Comparison of ENCODE assay signal across 20 cellular contexts in genomic region chr10:7486533-7486932, GRCh38.
DNase-seq lines count a peak whose midpoint lies in the region; TF ChIP-seq lines count a peak whose summit lies in the region.
"Had no signal": no experiment of that assay in that cellular context is flagged by ENCODE, and none has a peak within 500 bp of the region (broad histone marks: within the 10 kb centered on the region; RNA-seq: fewer than 3 reads in every experiment).

No MANE protein-coding gene starts in this region.

- peaks cover 3% of the 10 kb centered on the region for H3K27me3 Mint-ChIP-seq in T-helper 2 cell treated with Interferon-gamma antibody and Interleukin-4, amounts not matched to agents 5 μg/mL and 100 μg/mL, for 36 hours (ENCODE audit: low read depth)
- peaks cover 2% of the 10 kb centered on the region for H3K27me3 Mint-ChIP-seq in activated T-helper 1 cell treated with anti-CD3 and anti-CD28 coated beads, Interleukin-12 subunit alpha, Interleukin-12 subunit beta, Interleukin-2, Interleukin-4 antibody, amounts not matched to agents 30 ng/mL and 10 ng/mL and 1 ng/mL, durations not matched to agents 14 hours and 24 hours and 36 hours (ENCODE audit: insufficient read depth)

- H3K4me3 ChIP-seq in BLaER1 (no peak overlapping the region), Karpas-422 (ENCODE audit: low read length) (peak overlapping the region; percentile 59), SU-DHL-6 (ENCODE audit: insufficient read depth, low read length, poor library complexity, severe bottlenecking) (no peak overlapping the region), breast epithelium (no peak overlapping the region)
- H3K4me3 ChIP-seq: GM23338 had no signal

- H3K27ac ChIP-seq in BLaER1: no peak overlapping the region
- peak overlapping the region; percentile 99 for H3K27ac ChIP-seq in Karpas-422 (ENCODE audit: low read length)
- H3K27ac ChIP-seq in SU-DHL-6 (ENCODE audit: low read depth, low read length): no peak overlapping the region
- H3K27ac ChIP-seq in breast epithelium: no peak overlapping the region
- H3K27ac ChIP-seq: C4-2B, HL-60, RWPE1 had no signal

- no peaks in the 10 kb centered on the region for H3K27me3 ChIP-seq in BLaER1
- no peaks in the 10 kb centered on the region for H3K27me3 ChIP-seq in Karpas-422 (ENCODE audit: low read length)
- H3K27me3 ChIP-seq in SU-DHL-6 (ENCODE audit: low read length): no peaks in the 10 kb centered on the region
- H3K27me3 ChIP-seq in breast epithelium: no peaks in the 10 kb centered on the region

- intact Hi-C loops in activated T-helper 1 cell treated with anti-CD3 and anti-CD28 coated beads, Interleukin-12 subunit alpha, Interleukin-12 subunit beta, Interleukin-2, Interleukin-4 antibody, amounts not matched to agents 30 ng/mL and 10 ng/mL and 1 ng/mL, durations not matched to agents 14 hours and 24 hours and 36 hours (cut with micrococcal nuclease): loop anchor here (10.0 kb wide), 1 partner anchor 222 kb away; no protein-coding TSS in a partner anchor
- intact Hi-C loops in breast epithelium (cut with DNase I; ENCODE audit: low total_unique reads): no loop called here

- peaks cover 25% of the 10 kb centered on the region for H3F3A ChIP-seq in SU-DHL-6 (ENCODE audit: insufficient read depth)

- no peaks in the 10 kb centered on the region for H3K36me3 ChIP-seq in BLaER1
- no peaks in the 10 kb centered on the region for H3K36me3 ChIP-seq in Karpas-422 (ENCODE audit: insufficient read depth, low read length)
- H3K36me3 ChIP-seq in SU-DHL-6 (ENCODE audit: low read length): no peaks in the 10 kb centered on the region
- no peaks in the 10 kb centered on the region for H3K36me3 ChIP-seq in breast epithelium

- H3K36me3 Mint-ChIP-seq in T-helper 2 cell treated with Interferon-gamma antibody and Interleukin-4, amounts not matched to agents 5 μg/mL and 100 μg/mL, for 36 hours (ENCODE audit: low read depth): peaks cover 24% of the 10 kb centered on the region
- H3K36me3 Mint-ChIP-seq in activated T-helper 1 cell treated with anti-CD3 and anti-CD28 coated beads, Interleukin-12 subunit alpha, Interleukin-12 subunit beta, Interleukin-2, Interleukin-4 antibody, amounts not matched to agents 30 ng/mL and 10 ng/mL and 1 ng/mL, durations not matched to agents 14 hours and 24 hours and 36 hours (ENCODE audit: low read depth): peaks cover 15% of the 10 kb centered on the region

- H3K79me2 ChIP-seq in Karpas-422 (ENCODE audit: low read length) (no peaks in the 10 kb centered on the region), SU-DHL-6 (ENCODE audit: insufficient read depth, low read length) (no peaks in the 10 kb centered on the region)

- H3K9me3 ChIP-seq in BLaER1 (peaks cover 10% of the 10 kb centered on the region; the same call in 1 of the 2 replicates), Karpas-422 (ENCODE audit: low read length) (no peaks in the 10 kb centered on the region), SU-DHL-6 (ENCODE audit: insufficient read depth, low read length) (no peaks in the 10 kb centered on the region), breast epithelium (no peaks in the 10 kb centered on the region)

- H2AFZ ChIP-seq in Karpas-422 (ENCODE audit: low read length) (no peak overlapping the region), SU-DHL-6 (ENCODE audit: low read depth, low read length, severe bottlenecking) (no peak overlapping the region)
- H2AFZ ChIP-seq: GM23338 had no signal

- 0 out of 2 replicates have a peak overlapping the region, but pooled peaks have one; percentile 75 for H3K4me2 ChIP-seq in BLaER1
- peak overlapping the region; percentile 77 for H3K4me2 ChIP-seq in Karpas-422 (ENCODE audit: low read depth, low read length, poor library complexity, severe bottlenecking)
- peak overlapping the region; percentile 18 for H3K4me2 ChIP-seq in SU-DHL-6 (ENCODE audit: low read depth, low read length, poor library complexity, severe bottlenecking)
- H3K4me2 ChIP-seq: GM23338 had no signal

- peak overlapping the region; percentile 45 for H3K4me3 Mint-ChIP-seq in T-helper 2 cell treated with Interferon-gamma antibody and Interleukin-4, amounts not matched to agents 5 μg/mL and 100 μg/mL, for 36 hours
- H3K4me3 Mint-ChIP-seq in activated T-helper 1 cell treated with anti-CD3 and anti-CD28 coated beads, Interleukin-12 subunit alpha, Interleukin-12 subunit beta, Interleukin-2, Interleukin-4 antibody, amounts not matched to agents 30 ng/mL and 10 ng/mL and 1 ng/mL, durations not matched to agents 14 hours and 24 hours and 36 hours: no peak overlapping the region
- H3K4me3 Mint-ChIP-seq: GM23338 had no signal

- peaks cover 60% of the 10 kb centered on the region for H3K4me1 Mint-ChIP-seq in T-helper 2 cell treated with Interferon-gamma antibody and Interleukin-4, amounts not matched to agents 5 μg/mL and 100 μg/mL, for 36 hours (ENCODE audit: low read depth)
- H3K4me1 Mint-ChIP-seq in activated T-helper 1 cell treated with anti-CD3 and anti-CD28 coated beads, Interleukin-12 subunit alpha, Interleukin-12 subunit beta, Interleukin-2, Interleukin-4 antibody, amounts not matched to agents 30 ng/mL and 10 ng/mL and 1 ng/mL, durations not matched to agents 14 hours and 24 hours and 36 hours (ENCODE audit: low read depth): peaks cover 88% of the 10 kb centered on the region

- H3K27ac Mint-ChIP-seq in T-helper 2 cell treated with Interferon-gamma antibody and Interleukin-4, amounts not matched to agents 5 μg/mL and 100 μg/mL, for 36 hours: peak overlapping the region; percentile 47
- no peak overlapping the region for H3K27ac Mint-ChIP-seq in activated T-helper 1 cell treated with anti-CD3 and anti-CD28 coated beads, Interleukin-12 subunit alpha, Interleukin-12 subunit beta, Interleukin-2, Interleukin-4 antibody, amounts not matched to agents 30 ng/mL and 10 ng/mL and 1 ng/mL, durations not matched to agents 14 hours and 24 hours and 36 hours
- H3K27ac Mint-ChIP-seq: GM23338 had no signal

- TF ChIP-seq CTCF in SU-DHL-6 (IDR thresholded peaks at IDR 0.05; ENCODE audit: insufficient read depth, low read length, poor library complexity, severe bottlenecking) (no peak), breast epithelium (IDR thresholded peaks at IDR 0.05) (no peak)

- H3K4me1 ChIP-seq in BLaER1: peaks cover 83% of the 10 kb centered on the region
- peaks cover 88% of the 10 kb centered on the region for H3K4me1 ChIP-seq in Karpas-422 (ENCODE audit: low read length)
- no peaks in the 10 kb centered on the region for H3K4me1 ChIP-seq in breast epithelium

- no peak for DNase-seq in T-helper 2 cell treated with Interferon-gamma antibody and Interleukin-4, amounts not matched to agents 5 μg/mL and 100 μg/mL, for 36 hours (ENCODE audit: low spot score)
- DNase-seq in T-helper 2 cell (no peak), Karpas-422 (peak; percentile 77), breast epithelium (ENCODE audit: low spot score in 2 of 2) (no peak), kidney glomerular epithelial cell (lab: John Stamatoyannopoulos, UW) (no peak)
- no peak for DNase-seq in activated T-helper 1 cell treated with anti-CD3 and anti-CD28 coated beads, Interleukin-12 subunit alpha, Interleukin-12 subunit beta, Interleukin-2, Interleukin-4 antibody, amounts not matched to agents 30 ng/mL and 10 ng/mL and 1 ng/mL, durations not matched to agents 14 hours and 24 hours and 36 hours (ENCODE audit: low spot score)
- DNase-seq: 8988T, Calu3, DMS79 treated with DMSO at 0.1 percent for 48 hours, GDM1, MM.1S, NCI-H1930, NCI-H2171, NCI-H510A had no signal

- no peak for TF ChIP-seq POLR2A in breast epithelium (IDR thresholded peaks at IDR 0.05)

- H4K20me1 ChIP-seq in BLaER1 (no peaks in the 10 kb centered on the region), Karpas-422 (ENCODE audit: insufficient read depth, low read depth, low read length) (no peaks in the 10 kb centered on the region), SU-DHL-6 (ENCODE audit: low read depth, low read length) (no peaks in the 10 kb centered on the region)

- peaks cover 16% of the 10 kb centered on the region for H3K9me3 Mint-ChIP-seq in T-helper 2 cell treated with Interferon-gamma antibody and Interleukin-4, amounts not matched to agents 5 μg/mL and 100 μg/mL, for 36 hours
- peaks cover 22% of the 10 kb centered on the region for H3K9me3 Mint-ChIP-seq in activated T-helper 1 cell treated with anti-CD3 and anti-CD28 coated beads, Interleukin-12 subunit alpha, Interleukin-12 subunit beta, Interleukin-2, Interleukin-4 antibody, amounts not matched to agents 30 ng/mL and 10 ng/mL and 1 ng/mL, durations not matched to agents 14 hours and 24 hours and 36 hours

- H3K9me2 ChIP-seq in Karpas-422 (replicated peaks; ENCODE audit: insufficient read depth, low read length): no peaks in the 10 kb centered on the region
- H3K9me2 ChIP-seq in SU-DHL-6 (replicated peaks; ENCODE audit: insufficient read depth, low read length): no peaks in the 10 kb centered on the region

- H3K9ac ChIP-seq in BLaER1: no peak overlapping the region
- peak overlapping the region; percentile 12; the same call in 1 of the 2 replicates for H3K9ac ChIP-seq in Karpas-422 (ENCODE audit: low read length)
- H3K9ac ChIP-seq in SU-DHL-6 (ENCODE audit: low read length): no peak overlapping the region

Comparison
In these comparisons a context has a peak if more than half of its experiments do, and no peak if none do; other contexts are left out.
1. H3K4me2 ChIP-seq: peak in every context shown above with its lines; median percentile 77 in Karpas-422; 75 in BLaER1; 18 in SU-DHL-6.